11 cellular contexts compared by ENCODE assay signal in the genomic region with DNA sequence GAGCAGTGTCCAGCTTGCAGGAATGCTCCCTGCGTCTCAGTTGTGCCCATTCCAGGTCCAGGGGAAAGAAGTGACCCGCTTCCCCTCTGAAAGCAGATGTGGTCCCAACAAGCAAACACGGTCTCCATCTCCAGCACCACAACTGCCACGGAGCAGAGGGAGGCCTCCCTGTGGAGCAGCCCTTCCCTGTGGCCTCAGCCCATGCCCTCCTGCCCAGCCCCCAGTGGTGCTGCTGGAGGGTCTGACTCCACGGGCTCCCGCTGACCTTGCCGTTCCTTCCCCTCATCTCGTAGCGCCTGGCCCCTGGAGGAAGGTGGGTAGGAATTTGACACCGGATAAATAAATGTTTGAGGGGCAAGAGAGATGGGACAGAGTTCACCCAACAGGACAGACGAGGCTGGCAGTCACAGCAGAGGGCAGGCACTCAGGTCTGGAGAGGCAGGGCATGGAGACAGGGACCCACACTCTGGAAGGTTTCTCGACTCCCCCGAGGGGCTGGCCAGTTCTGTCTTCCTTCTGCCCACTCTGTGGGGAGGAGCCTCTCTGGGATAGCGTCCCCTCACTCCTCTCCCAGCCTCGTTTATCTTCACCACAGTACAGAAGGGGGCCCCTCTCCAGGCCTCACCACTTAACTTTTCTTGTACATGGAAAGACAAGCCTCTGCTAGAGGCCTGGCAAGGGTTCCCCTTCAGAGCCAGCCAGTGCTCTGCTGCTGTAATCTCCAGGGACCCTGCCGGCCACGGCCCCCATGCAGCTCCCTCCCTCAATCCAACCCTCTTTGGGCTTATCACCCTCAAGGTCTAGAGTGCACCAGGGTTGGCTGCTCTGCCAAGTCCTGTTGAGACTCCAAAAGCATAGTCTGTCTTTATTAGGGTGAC. TPM values are rescaled to one million over a fixed set of nuclear protein-coding genes. Genes with fewer than 3 reads are reported as not detected.
DNase-seq lines count a peak whose midpoint lies in the region; ATAC-seq, FAIRE-seq and TF ChIP-seq lines count a peak whose summit lies in the region.
"Had no signal": no experiment of that assay in that cellular context is flagged by ENCODE, and none has a peak within 500 bp of the region (broad histone marks: within the 10 kb centered on the region; RNA-seq: fewer than 3 reads in every experiment).

No MANE protein-coding gene starts in this region.

- no peaks in the 10 kb centered on the region for H3K9me3 ChIP-seq in adrenal gland (replicated peaks in 1 of 3)
- no peaks in the 10 kb centered on the region for H3K9me3 ChIP-seq in kidney (ENCODE audit: control insufficient read depth in 1 of 2, low read length in 2 of 2)
- H3K9me3 ChIP-seq in spleen = no peaks in the 10 kb centered on the region

- H3K27ac ChIP-seq in HL-60 (replicated peaks) (peak overlapping the region; percentile 22), adrenal gland (peak overlapping the region; percentile 87 to 98 (median 95)), kidney (ENCODE audit: low read depth in 2 of 2, low read length in 2 of 2) (no peak overlapping the region), spleen (peak overlapping the region in 7 of 8 donors; percentile 41 to 92 (median 89))

- no peaks in the 10 kb centered on the region for H3K27me3 ChIP-seq in HL-60 (ENCODE audit: insufficient read depth, poor library complexity, severe bottlenecking)
- no peaks in the 10 kb centered on the region for H3K27me3 ChIP-seq in adrenal gland
- H3K27me3 ChIP-seq in spleen (replicated peaks in 1 of 7) = no peaks in the 10 kb centered on the region

- peaks cover 0 to 18% of the 10 kb centered on the region in 2 donors for H3K36me3 ChIP-seq in adrenal gland (replicated peaks in 1 of 2)
- H3K36me3 ChIP-seq in kidney (ENCODE audit: control insufficient read depth in 1 of 2, insufficient read depth in 2 of 2, low read length in 2 of 2) = peaks cover 9 to 13% of the 10 kb centered on the region in 2 donors
- H3K36me3 ChIP-seq in spleen = peaks cover 0 to 61% (median 29%) of the 10 kb centered on the region in 6 donors

- intact Hi-C loops in adrenal gland (cut with DNase I) = no loop called here
- intact Hi-C loops in kidney (cut with DNase I) = no loop called here
- intact Hi-C loops in spleen (cut with DNase I; ENCODE audit: low total_unique reads) = no loop called here

- H3K4me1 ChIP-seq in adrenal gland (replicated peaks in 1 of 2) = peaks cover 61 to 79% of the 10 kb centered on the region in 2 donors
- H3K4me1 ChIP-seq in kidney (ENCODE audit: control insufficient read depth in 1 of 2, insufficient read depth in 1 of 2, low read depth in 1 of 2, low read length in 2 of 2) = peaks cover 2 to 6% of the 10 kb centered on the region in 2 donors
- H3K4me1 ChIP-seq in spleen = peaks cover 10 to 91% (median 57%) of the 10 kb centered on the region in 6 donors

- no peak overlapping the region for H3K9ac ChIP-seq in kidney (ENCODE audit: low read length in 2 of 2)

- TF ChIP-seq CTCF in HL-60 (IDR thresholded peaks at IDR 0.05; ENCODE audit: insufficient read depth, low read length) (no peak), adrenal gland (IDR thresholded peaks at IDR 0.05) (no peak), kidney (IDR thresholded peaks at IDR 0.05; ENCODE audit: borderline replicate concordance, extremely low read depth, insufficient read depth) (no peak), spleen (IDR thresholded peaks at IDR 0.05 in 8 of 11, conservative IDR thresholded peaks at IDR 0.05 in 3 of 11) (no peak), foreskin fibroblast (IDR thresholded peaks at IDR 0.05; ENCODE audit: low read depth, low read length) (no peak)

- no peak for FAIRE-seq in kidney (lab: Jason Lieb, UNC)

- DNase-seq in HL-60 (ENCODE audit: low read depth in 1 of 2, low spot score in 1 of 2) = no peak
- DNase-seq in adrenal gland = peak in 1 of 7 donors; percentile 33
- DNase-seq in kidney = peak; percentile 57
- DNase-seq in spleen = peak; percentile 74
- DNase-seq in foreskin fibroblast = no peak
- no peak for DNase-seq in NCI-H446 (lab: John Stamatoyannopoulos, UW)
- DNase-seq: activated T-cell treated with anti-CD3 and anti-CD28 coated beads, Interleukin-2, amount 50 U/mL, for 1 hour; foreskin melanocyte; KBM-7; NCI-H2107 had no signal

- 54 to 69% (median 65%) methylated on average over 7 to 17 of the region's 17 CpGs for WGBS in adrenal gland, 4 donors
- 70 to 78% (median 76%) methylated on average over 12 to 17 of the region's 17 CpGs for WGBS in spleen, 5 donors

- H3K4me3 ChIP-seq in HL-60 (replicated peaks; ENCODE audit: insufficient read depth, low read length) = no peak overlapping the region
- H3K4me3 ChIP-seq in adrenal gland = no peak overlapping the region
- H3K4me3 ChIP-seq in kidney (ENCODE audit: low read length in 2 of 2) = no peak overlapping the region
- H3K4me3 ChIP-seq in spleen = no peak overlapping the region
- no peak overlapping the region for H3K4me3 ChIP-seq in foreskin fibroblast (ENCODE audit: low read depth in 1 of 2, low read length in 2 of 2)

- no peak for TF ChIP-seq POLR2A in adrenal gland (IDR thresholded peaks at IDR 0.05)
- TF ChIP-seq POLR2A in spleen (IDR thresholded peaks at IDR 0.05) = no peak

- no peak for ATAC-seq in HG02623 (IDR thresholded peaks at IDR 0.05; ENCODE audit: unreplicated experiment)

RNA-seq across cellular contexts. Expression of a gene that starts 7.5 kb away (rescaled TPM):
- 100 to 1,000 TPM; 119 to 359 (median 144) TPM for total RNA-seq in adrenal gland
- polyA plus RNA-seq in adrenal gland = 100 to 1,000 TPM; 210 to 265 (median 254) TPM
- 27.4 TPM for total RNA-seq in kidney
- 72.8 TPM for polyA plus RNA-seq in kidney (ENCODE audit: insufficient read depth, low read depth, low replicate concordance)
- total RNA-seq in spleen = 100 to 1,000 TPM in 1 of 7 donors, 10 to 100 TPM in 6; 41.2 to 102 (median 53.0) TPM
- 10 to 100 TPM; 12.8 to 25.0 (median 22.4) TPM for polyA plus RNA-seq in spleen

RNA-seq across cellular contexts. Expression of a gene that starts 44.1 kb away (rescaled TPM):
- total RNA-seq in adrenal gland (10 to 100 TPM in 7 of 8 donors, 1 to 10 TPM in 1; 8.3 to 22.2 (median 18.8) TPM), kidney (24.2 TPM), spleen (10 to 100 TPM; 17.4 to 30.8 (median 21.1) TPM)
- polyA plus RNA-seq in adrenal gland (10 to 100 TPM; 18.2 to 45.5 (median 22.4) TPM), kidney (ENCODE audit: insufficient read depth, low read depth, low replicate concordance) (23.9 TPM), spleen (10 to 100 TPM; 23.9 to 35.2 (median 30.4) TPM)

Comparison
In these comparisons a context has a peak if more than half of its experiments do, and no peak if none do; other contexts are left out.
1. DNase-seq: peak in kidney (single experiment) and spleen (single experiment); none in HL-60 (0 of 2), foreskin fibroblast (0 of 2) and NCI-H446 (0 of 2).
2. H3K27ac ChIP-seq: peak in HL-60 (single experiment), adrenal gland (5 of 5) and spleen (7 of 8); none in kidney (0 of 2).